Comparison of ENCODE assay signal across 20 cellular contexts in genomic region chr7:132461043-132461592, GRCh38.
DNase-seq lines count a peak whose midpoint lies in the region; ATAC-seq, FAIRE-seq and TF ChIP-seq lines count a peak whose summit lies in the region.
"Had no signal": no experiment of that assay in that cellular context is flagged by ENCODE, and none has a peak within 500 bp of the region (broad histone marks: within the 10 kb centered on the region; RNA-seq: fewer than 3 reads in every experiment).

No MANE protein-coding gene starts in this region.

- H3K4me3 ChIP-seq in H7 (ENCODE audit: insufficient read depth, low read depth, low read length), result no peak overlapping the region
- H3K4me3 ChIP-seq: gastrocnemius medialis had no signal

- no peak for TF ChIP-seq POLR2A in H54 (IDR thresholded peaks at IDR 0.05; ENCODE audit: low read depth, low read length)

- no peaks in the 10 kb centered on the region for H3K27me3 Mint-ChIP-seq in activated CD4-positive, alpha-beta T cell treated with anti-CD3 and anti-CD28 coated beads for 36 hours
- H3K27me3 Mint-ChIP-seq in activated T-helper 2 cell treated with anti-CD3 and anti-CD28 coated beads, Interferon-gamma antibody, Interleukin-2, Interleukin-4, amounts not matched to agents 10 μg/mL and 5 μg/mL and 100 μg/mL, durations not matched to agents 14 hours and 24 hours and 36 hours (ENCODE audit: low read depth), result peaks cover 3% of the 10 kb centered on the region
- no peaks in the 10 kb centered on the region for H3K27me3 Mint-ChIP-seq in natural killer cell treated with Interleukin-12 subunit alpha and Interleukin-12 subunit beta and Interleukin-15 and Interleukin-18, amount 100 ng/mL, for 72 hours

- H3K4me3 Mint-ChIP-seq in activated CD4-positive, alpha-beta T cell treated with anti-CD3 and anti-CD28 coated beads for 36 hours, result no peak overlapping the region
- H3K4me3 Mint-ChIP-seq in activated T-helper 2 cell treated with anti-CD3 and anti-CD28 coated beads, Interferon-gamma antibody, Interleukin-2, Interleukin-4, amounts not matched to agents 10 μg/mL and 5 μg/mL and 100 μg/mL, durations not matched to agents 14 hours and 24 hours and 36 hours (ENCODE audit: low read depth), result peak overlapping the region; percentile 46
- peak overlapping the region; percentile 48 for H3K4me3 Mint-ChIP-seq in natural killer cell treated with Interleukin-12 subunit alpha and Interleukin-12 subunit beta and Interleukin-15 and Interleukin-18, amount 100 ng/mL, for 72 hours

- DNase-seq in activated CD4-positive, alpha-beta T cell treated with anti-CD3 and anti-CD28 coated beads for 36 hours, result no peak
- DNase-seq in activated CD4-positive, alpha-beta T cell treated with anti-CD3 and anti-CD28 coated beads for 4 hours, result no peak
- DNase-seq in H7 (peak; percentile 35), H54 (ENCODE audit: insufficient read length, low spot score) (no peak), DMS53 treated with DMSO at 0.1 percent for 48 hours (lab: John Stamatoyannopoulos, UW; ENCODE audit: unreplicated experiment) (no peak), MV-4-11 (lab: John Stamatoyannopoulos, UW) (no peak)
- DNase-seq in activated T-helper 2 cell treated with anti-CD3 and anti-CD28 coated beads, Interferon-gamma antibody, Interleukin-2, Interleukin-4, amounts not matched to agents 10 μg/mL and 5 μg/mL and 100 μg/mL, durations not matched to agents 14 hours and 24 hours and 36 hours (ENCODE audit: low spot score), result no peak
- DNase-seq in natural killer cell treated with Interleukin-12 subunit alpha and Interleukin-12 subunit beta and Interleukin-15 and Interleukin-18, amount 100 ng/mL, for 72 hours (ENCODE audit: low spot score), result no peak
- DNase-seq: activated CD4-positive, alpha-beta T cell treated with anti-CD3 and anti-CD28 coated beads, Interleukin-2, amount 50 U/mL, for 1 hour; aorta; effector CD8-positive, alpha-beta T cell; gastrocnemius medialis; kidney glomerular epithelial cell; NCI-H1417 treated with DMSO at 0.1 percent for 48 hours; NCI-H524 treated with DMSO at 0.1 percent for 48 hours; retina; substantia nigra had no signal

- no peaks in the 10 kb centered on the region for H3K27me3 ChIP-seq in H7 (ENCODE audit: control insufficient read depth, insufficient read depth, low read length)
- H3K27me3 ChIP-seq: gastrocnemius medialis had no signal

- ATAC-seq in activated CD4-positive, alpha-beta T cell treated with anti-CD3 and anti-CD28 coated beads for 36 hours, result peak; percentile 92
- ATAC-seq in natural killer cell treated with Interleukin-12 subunit alpha and Interleukin-12 subunit beta and Interleukin-15 and Interleukin-18, amount 100 ng/mL, for 72 hours, result peak in 1 of 2 donors; percentile 80
- ATAC-seq: esophagus mucosa, gastrocnemius medialis had no signal

- no peaks in the 10 kb centered on the region for H3K36me3 Mint-ChIP-seq in activated CD4-positive, alpha-beta T cell treated with anti-CD3 and anti-CD28 coated beads for 36 hours (ENCODE audit: low read depth)
- H3K36me3 Mint-ChIP-seq in activated T-helper 2 cell treated with anti-CD3 and anti-CD28 coated beads, Interferon-gamma antibody, Interleukin-2, Interleukin-4, amounts not matched to agents 10 μg/mL and 5 μg/mL and 100 μg/mL, durations not matched to agents 14 hours and 24 hours and 36 hours (ENCODE audit: low read depth), result peaks cover 3% of the 10 kb centered on the region
- H3K36me3 Mint-ChIP-seq in natural killer cell treated with Interleukin-12 subunit alpha and Interleukin-12 subunit beta and Interleukin-15 and Interleukin-18, amount 100 ng/mL, for 72 hours, result no peaks in the 10 kb centered on the region

- H3K27ac Mint-ChIP-seq in activated CD4-positive, alpha-beta T cell treated with anti-CD3 and anti-CD28 coated beads for 36 hours, result peak overlapping the region; percentile 78
- H3K27ac Mint-ChIP-seq in activated T-helper 2 cell treated with anti-CD3 and anti-CD28 coated beads, Interferon-gamma antibody, Interleukin-2, Interleukin-4, amounts not matched to agents 10 μg/mL and 5 μg/mL and 100 μg/mL, durations not matched to agents 14 hours and 24 hours and 36 hours, result peak overlapping the region; percentile 82
- peak overlapping the region; percentile 19 to 56 for H3K27ac Mint-ChIP-seq in natural killer cell treated with Interleukin-12 subunit alpha and Interleukin-12 subunit beta and Interleukin-15 and Interleukin-18, amount 100 ng/mL, for 72 hours

- peaks cover 20% of the 10 kb centered on the region for H3K4me1 Mint-ChIP-seq in activated CD4-positive, alpha-beta T cell treated with anti-CD3 and anti-CD28 coated beads for 36 hours
- peaks cover 47% of the 10 kb centered on the region for H3K4me1 Mint-ChIP-seq in activated T-helper 2 cell treated with anti-CD3 and anti-CD28 coated beads, Interferon-gamma antibody, Interleukin-2, Interleukin-4, amounts not matched to agents 10 μg/mL and 5 μg/mL and 100 μg/mL, durations not matched to agents 14 hours and 24 hours and 36 hours (ENCODE audit: low read depth)
- peaks cover 35 to 39% of the 10 kb centered on the region in 2 donors for H3K4me1 Mint-ChIP-seq in natural killer cell treated with Interleukin-12 subunit alpha and Interleukin-12 subunit beta and Interleukin-15 and Interleukin-18, amount 100 ng/mL, for 72 hours (ENCODE audit: low read depth in 2 of 2)

- POLR2A ChIA-PET in activated CD4-positive, alpha-beta T cell treated with anti-CD3 and anti-CD28 coated beads for 36 hours (lab: Charles Lee), result no interaction called here

- intact Hi-C loops in activated CD4-positive, alpha-beta T cell treated with anti-CD3 and anti-CD28 coated beads for 36 hours (cut with DNase I, micrococcal nuclease), result no loop called here
- intact Hi-C loops in activated T-helper 2 cell treated with anti-CD3 and anti-CD28 coated beads, Interferon-gamma antibody, Interleukin-2, Interleukin-4, amounts not matched to agents 10 μg/mL and 5 μg/mL and 100 μg/mL, durations not matched to agents 14 hours and 24 hours and 36 hours (cut with micrococcal nuclease), result loop anchor here (1.0 to 2.0 kb wide), 2 partner anchors 23 to 30 kb away; no protein-coding TSS in a partner anchor

- H3K36me3 ChIP-seq in H7 (replicated peaks; ENCODE audit: control insufficient read depth, insufficient read depth, low read length), result no peaks in the 10 kb centered on the region
- H3K36me3 ChIP-seq: gastrocnemius medialis had no signal

- no peak for FAIRE-seq in H54 (lab: Jason Lieb, UNC)
- FAIRE-seq: D721Med, GM18507 had no signal

- H3K9me3 Mint-ChIP-seq in activated CD4-positive, alpha-beta T cell treated with anti-CD3 and anti-CD28 coated beads for 36 hours (ENCODE audit: low read depth), result no peaks in the 10 kb centered on the region
- no peaks in the 10 kb centered on the region for H3K9me3 Mint-ChIP-seq in activated T-helper 2 cell treated with anti-CD3 and anti-CD28 coated beads, Interferon-gamma antibody, Interleukin-2, Interleukin-4, amounts not matched to agents 10 μg/mL and 5 μg/mL and 100 μg/mL, durations not matched to agents 14 hours and 24 hours and 36 hours
- H3K9me3 Mint-ChIP-seq in natural killer cell treated with Interleukin-12 subunit alpha and Interleukin-12 subunit beta and Interleukin-15 and Interleukin-18, amount 100 ng/mL, for 72 hours, result no peaks in the 10 kb centered on the region

- CTCF ChIA-PET in activated CD4-positive, alpha-beta T cell treated with anti-CD3 and anti-CD28 coated beads for 36 hours (lab: Charles Lee), result interaction anchor here (0.7 kb wide), 1 partner anchor 1443 kb away, joined by 3 read pairs; no protein-coding TSS in a partner anchor
